In genomic region chr11:69292221-69292648, GRCh38 we compare ENCODE assay signal across 8 cellular contexts. TPM values are rescaled to one million over a fixed set of nuclear protein-coding genes. Genes with fewer than 3 reads are reported as not detected.
DNase-seq lines count a peak whose midpoint lies in the region; TF ChIP-seq lines count a peak whose summit lies in the region.

No MANE protein-coding gene starts in this region.

- H3K4me3 ChIP-seq in retinal pigment epithelial cell (ENCODE audit: low read length): no peak overlapping the region

- DNase-seq in NK-92 treated with Interleukin-12 subunit alpha and Interleukin-12 subunit beta, amount 100 ng/mL, for 24 hours (lab: John Stamatoyannopoulos, UW): peak; percentile 22
- DNase-seq in NK-92 (lab: John Stamatoyannopoulos, UW; ENCODE audit: unreplicated experiment) (no peak), retinal pigment epithelial cell (ENCODE audit: low read depth) (no peak), NCI-H187 (lab: John Stamatoyannopoulos, UW) (no peak), DMS79 (lab: John Stamatoyannopoulos, UW) (no peak), NCI-H2227 treated with DMSO at 0.1 percent for 48 hours (lab: John Stamatoyannopoulos, UW) (no peak)
- peak; percentile 58 for DNase-seq in activated CD4-positive, alpha-beta T cell treated with anti-CD3 and anti-CD28 coated beads, Interleukin-2, amount 10 ng/mL, durations not matched to agents 7 days and 5 days
- DNase-seq in effector CD8-positive, alpha-beta T cell (lab: John Stamatoyannopoulos, UW): peak; percentile 42

- peak; percentile 78 for TF ChIP-seq CTCF in retinal pigment epithelial cell (conservative IDR thresholded peaks at IDR 0.05; ENCODE audit: low read depth, low read length)

- H3K9me3 Mint-ChIP-seq in activated CD4-positive, alpha-beta T cell treated with anti-CD3 and anti-CD28 coated beads, Interleukin-2, amount 10 ng/mL, durations not matched to agents 7 days and 5 days: no peaks in the 10 kb centered on the region

- CTCF ChIA-PET in activated CD4-positive, alpha-beta T cell treated with anti-CD3 and anti-CD28 coated beads, Interleukin-2, amount 10 ng/mL, durations not matched to agents 7 days and 5 days (lab: Charles Lee): interaction anchor here (0.9 to 1.2 kb wide), 3 partner anchors 11 to 351 kb away, joined by 3 to 4 read pairs (median 3); no protein-coding TSS in a partner anchor

- peaks cover 3% of the 10 kb centered on the region for H3K36me3 Mint-ChIP-seq in activated CD4-positive, alpha-beta T cell treated with anti-CD3 and anti-CD28 coated beads, Interleukin-2, amount 10 ng/mL, durations not matched to agents 7 days and 5 days (ENCODE audit: low read depth)

- no peak overlapping the region for H3K27ac Mint-ChIP-seq in activated CD4-positive, alpha-beta T cell treated with anti-CD3 and anti-CD28 coated beads, Interleukin-2, amount 10 ng/mL, durations not matched to agents 7 days and 5 days

- H3K4me3 Mint-ChIP-seq in activated CD4-positive, alpha-beta T cell treated with anti-CD3 and anti-CD28 coated beads, Interleukin-2, amount 10 ng/mL, durations not matched to agents 7 days and 5 days: no peak overlapping the region

- POLR2A ChIA-PET in activated CD4-positive, alpha-beta T cell treated with anti-CD3 and anti-CD28 coated beads, Interleukin-2, amount 10 ng/mL, durations not matched to agents 7 days and 5 days (lab: Charles Lee): no interaction called here

- no peaks in the 10 kb centered on the region for H3K27me3 Mint-ChIP-seq in activated CD4-positive, alpha-beta T cell treated with anti-CD3 and anti-CD28 coated beads, Interleukin-2, amount 10 ng/mL, durations not matched to agents 7 days and 5 days

- H3K4me1 Mint-ChIP-seq in activated CD4-positive, alpha-beta T cell treated with anti-CD3 and anti-CD28 coated beads, Interleukin-2, amount 10 ng/mL, durations not matched to agents 7 days and 5 days: peaks cover 24% of the 10 kb centered on the region

RNA-seq across cellular contexts. Expression of gene MYEOV, which starts 1.7 kb away (rescaled TPM):
- not detected for total RNA-seq in activated CD4-positive, alpha-beta T cell treated with anti-CD3 and anti-CD28 coated beads, Interleukin-2, amount 10 ng/mL, durations not matched to agents 7 days and 5 days

Comparison
In these comparisons a context has a peak if more than half of its experiments do, and no peak if none do; other contexts are left out.
1. DNase-seq: peak in NK-92 treated with Interleukin-12 subunit alpha and Interleukin-12 subunit beta, amount 100 ng/mL, for 24 hours (single experiment), activated CD4-positive, alpha-beta T cell treated with anti-CD3 and anti-CD28 coated beads, Interleukin-2, amount 10 ng/mL, durations not matched to agents 7 days and 5 days (single experiment) and effector CD8-positive, alpha-beta T cell (single experiment); none in NK-92 (single experiment), retinal pigment epithelial cell (single experiment), NCI-H187 (0 of 2), DMS79 (single experiment) and NCI-H2227 treated with DMSO at 0.1 percent for 48 hours (single experiment).